19 cellular contexts compared by ENCODE assay signal in genomic region chr15:71678191-71678590, GRCh38.
DNase-seq lines count a peak whose midpoint lies in the region; ATAC-seq and TF ChIP-seq lines count a peak whose summit lies in the region.
"Had no signal": no experiment of that assay in that cellular context is flagged by ENCODE, and none has a peak within 500 bp of the region (broad histone marks: within the 10 kb centered on the region; RNA-seq: fewer than 3 reads in every experiment).

No MANE protein-coding gene starts in this region.

- no peaks in the 10 kb centered on the region for H3K79me2 ChIP-seq in PC-3 (ENCODE audit: low read length)

- TF ChIP-seq CTCF in PC-3 (conservative IDR thresholded peaks at IDR 0.05; ENCODE audit: low read depth, low read length) (no peak), uterus (IDR thresholded peaks at IDR 0.05) (no peak)

- no peak for DNase-seq in right cardiac atrium
- no peak for DNase-seq in left ventricle myocardium superior
- no peak for DNase-seq in PC-3
- DNase-seq in iris pigment epithelial cell (ENCODE audit: low read depth), result peak; percentile 37
- DNase-seq in uterus, result no peak
- DNase-seq in NCI-H187 (lab: John Stamatoyannopoulos, UW), result no peak
- DNase-seq in anterior cingulate cortex (lab: John Stamatoyannopoulos, UW), result no peak
- DNase-seq: activated CD4-positive, alpha-beta memory T cell treated with anti-CD3 and anti-CD28 coated beads, Interleukin-2, amount 10 ng/mL, durations not matched to agents 7 days and 5 days; activated naive CD4-positive, alpha-beta T cell treated with anti-CD3 and anti-CD28 coated beads, Interleukin-2, amount 50 U/mL, for 16 hours; activated T-cell treated with anti-CD3 and anti-CD28 coated beads, Interleukin-2, amount 50 U/mL, for 24 hours; CD8-positive, alpha-beta memory T cell; DND-41; NCI-H446 had no signal

- H3K9me3 ChIP-seq in right cardiac atrium (ENCODE audit: control insufficient read depth, low read length), result no peaks in the 10 kb centered on the region
- no peaks in the 10 kb centered on the region for H3K9me3 ChIP-seq in PC-3 (ENCODE audit: low read length)
- H3K9me3 ChIP-seq in uterus, result no peaks in the 10 kb centered on the region
- H3K9me3 ChIP-seq: gastroesophageal sphincter, tibial nerve had no signal

- no peaks in the 10 kb centered on the region for H3K9me2 ChIP-seq in PC-3 (replicated peaks; ENCODE audit: low read length)

- WGBS in right cardiac atrium, result 38% methylated on average over 2 of the region's 2 CpGs

- H3K9ac ChIP-seq in PC-3 (ENCODE audit: low read length), result no peak overlapping the region

- ATAC-seq in right cardiac atrium (no peak), left ventricle myocardium superior (no peak), PC-3 (no peak), HG02981 (IDR thresholded peaks at IDR 0.05; ENCODE audit: unreplicated experiment) (no peak)
- ATAC-seq: gastroesophageal sphincter; stimulated activated memory B cell treated with anti-CD40 and anti-IgM and Interleukin-4, amounts not matched to agents 10 μg/mL and 1 μg/mL and 100 μg/mL, for 72 hours had no signal

- H3K27me3 ChIP-seq in right cardiac atrium (ENCODE audit: control insufficient read depth, insufficient read depth), result no peaks in the 10 kb centered on the region
- no peaks in the 10 kb centered on the region for H3K27me3 ChIP-seq in PC-3 (ENCODE audit: low read length)
- no peaks in the 10 kb centered on the region for H3K27me3 ChIP-seq in uterus
- H3K27me3 ChIP-seq: gastroesophageal sphincter, tibial nerve had no signal

- no peaks in the 10 kb centered on the region for H4K20me1 ChIP-seq in PC-3 (ENCODE audit: low read length)

- no peak for TF ChIP-seq POLR2A in uterus (IDR thresholded peaks at IDR 0.05)

- peaks cover 5% of the 10 kb centered on the region for H3F3A ChIP-seq in PC-3 (ENCODE audit: low read length, unreplicated experiment)

- intact Hi-C loops in right cardiac atrium (cut with DNase I) (no loop called here), left ventricle myocardium superior (cut with micrococcal nuclease) (no loop called here), PC-3 (cut with micrococcal nuclease) (no loop called here), uterus (cut with DNase I; ENCODE audit: low total_unique reads) (no loop called here)

- H3K4me1 ChIP-seq in right cardiac atrium (ENCODE audit: control insufficient read depth, insufficient read depth, low read length) (peaks cover 8% of the 10 kb centered on the region), PC-3 (ENCODE audit: insufficient read depth, low read length) (peaks cover 56% of the 10 kb centered on the region), uterus (peaks cover 15% of the 10 kb centered on the region in 2 donors)

- H3K4me2 ChIP-seq in PC-3 (ENCODE audit: low read length), result no peak overlapping the region

- H3K4me3 ChIP-seq in right cardiac atrium (ENCODE audit: low read length) (no peak overlapping the region), PC-3 (ENCODE audit: low read length) (no peak overlapping the region), uterus (no peak overlapping the region)
- H3K4me3 ChIP-seq: gastroesophageal sphincter, tibial nerve had no signal

- CTCF ChIA-PET in PC-3 (lab: Charles Lee), result no interaction called here

- BruUV-seq in PC-3 (replicated peaks; lab: Mats Ljungman, UMichigan), result no TSS peak

- H3K27ac ChIP-seq in right cardiac atrium (ENCODE audit: low read length) (peak overlapping the region; percentile 51), PC-3 (ENCODE audit: low read length) (peak overlapping the region; percentile 16; the same call in 1 of the 2 replicates), uterus (peak overlapping the region; percentile 67 to 80)
- H3K27ac ChIP-seq: epithelial cell of prostate, VCaP had no signal

- no peaks in the 10 kb centered on the region for H3K36me3 ChIP-seq in PC-3 (ENCODE audit: low read depth, low read length)
- no peaks in the 10 kb centered on the region for H3K36me3 ChIP-seq in uterus
- H3K36me3 ChIP-seq: gastroesophageal sphincter, tibial nerve had no signal

- H2AFZ ChIP-seq in PC-3 (ENCODE audit: low read length), result no peak overlapping the region

- POLR2A ChIA-PET in PC-3 (lab: Charles Lee; ENCODE audit: unreplicated experiment), result no interaction called here

Comparison
In these comparisons a context has a peak if more than half of its experiments do, and no peak if none do; other contexts are left out.
1. H3K27ac ChIP-seq: peak in every context shown above with its lines; median percentile 74 in uterus; 51 in right cardiac atrium; 16 in PC-3.